12 cellular contexts compared by ENCODE assay signal in the genomic region with DNA sequence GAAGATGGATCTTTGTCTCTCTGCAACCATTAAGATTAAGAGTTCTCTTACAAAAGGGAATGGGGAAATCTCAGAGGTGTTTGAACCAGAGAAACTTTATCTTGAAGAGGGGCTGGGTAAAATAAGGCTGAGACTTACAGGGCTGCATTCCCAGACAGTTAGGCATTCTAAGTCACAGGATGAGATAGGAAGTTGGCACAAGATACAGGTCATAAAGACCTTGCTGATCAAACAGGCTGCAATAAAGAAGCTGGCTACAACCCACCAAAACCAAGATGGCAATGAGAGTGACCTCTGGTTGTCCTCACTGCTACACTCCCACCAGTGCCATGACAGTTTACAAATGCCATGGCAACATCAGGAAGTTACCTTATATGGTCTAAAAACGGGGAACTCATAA. TPM values are rescaled to one million over a fixed set of nuclear protein-coding genes. Genes with fewer than 3 reads are reported as not detected.
A peak's percentile ranks its signal among the peaks of the same experiment; 100 is the strongest.
DNase-seq lines count a peak whose midpoint lies in the region; ATAC-seq, FAIRE-seq and TF ChIP-seq lines count a peak whose summit lies in the region.
"Not testable (repeated sequence)": the region's sequence is repeated elsewhere in the genome, so short reads cannot be mapped to it uniquely, and the experiment has no call there.
"Had no signal": no experiment of that assay in that cellular context is flagged by ENCODE, and none has a peak within 500 bp of the region (broad histone marks: within the 10 kb centered on the region; RNA-seq: fewer than 3 reads in every experiment).

No MANE protein-coding gene starts in this region.

- H3K36me3 ChIP-seq in RWPE2 (ENCODE audit: low read depth); K562 (ENCODE audit: control insufficient read depth, insufficient read depth, low read length); endodermal cell (ENCODE audit: control insufficient read depth, insufficient read depth, low read length); mesenchymal stem cell (ENCODE audit: control insufficient read depth in 1 of 2, insufficient read depth in 2 of 2, low read depth in 1 of 2, low read length in 2 of 2); thoracic aorta: not testable (repeated sequence)

- ATAC-seq in RWPE2 (ENCODE audit: low read depth), result peak; percentile 57; the same call in 2 of the 3 replicates
- ATAC-seq in K562; thoracic aorta (ENCODE audit: insufficient number of reproducible peaks, low FRiP score, low read depth): not testable (repeated sequence)
- ATAC-seq in foreskin keratinocyte, result peak; percentile 54

- not testable (repeated sequence) for H2BK120ac ChIP-seq in mesenchymal stem cell (ENCODE audit: low read depth, low read length)

- H3K18ac ChIP-seq in mesenchymal stem cell (ENCODE audit: low read depth in 1 of 2, low read length in 2 of 2), result not testable (repeated sequence)

- H2AFZ ChIP-seq in K562 (ENCODE audit: low read depth, low read length); mesenchymal stem cell (ENCODE audit: low read depth, low read length): not testable (repeated sequence)

- BruUV-seq in K562 (replicated peaks; lab: Mats Ljungman, UMichigan), result not testable (repeated sequence)

- POLR2A ChIA-PET in K562 (lab: Yijun Ruan, JAX), result not testable (repeated sequence)

- H3K4me3 ChIP-seq in AG09309 (ENCODE audit: control insufficient read depth, low read depth, low read length); RWPE2 (ENCODE audit: severe bottlenecking); K562; mesenchymal stem cell (ENCODE audit: insufficient read depth in 1 of 2, low read depth in 1 of 2, low read length in 2 of 2); thoracic aorta: not testable (repeated sequence)
- H3K4me3 ChIP-seq in endodermal cell (ENCODE audit: low read length), result peak overlapping the region; percentile 27

- not testable (repeated sequence) for H3K9ac ChIP-seq in K562 (ENCODE audit: insufficient read depth in 1 of 2, low read depth in 2 of 2, low read length in 2 of 2); endodermal cell (ENCODE audit: extremely low read depth, low read length, poor library complexity, severe bottlenecking); mesenchymal stem cell (ENCODE audit: low read length)

- not testable (repeated sequence) for H3K27me3 ChIP-seq in RWPE2 (ENCODE audit: insufficient read depth, poor library complexity, severe bottlenecking); K562 (ENCODE audit: control insufficient read depth in 2 of 2, insufficient read depth in 2 of 2, low read length in 2 of 2); endodermal cell (ENCODE audit: control insufficient read depth, insufficient read depth, low read length, poor library complexity, severe bottlenecking); foreskin keratinocyte; mesenchymal stem cell (ENCODE audit: control insufficient read depth in 1 of 2, insufficient read depth in 1 of 2, low read length in 2 of 2); thoracic aorta (replicated peaks; ENCODE audit: insufficient read depth)

- not testable (repeated sequence) for H4K20me1 ChIP-seq in K562 (replicated peaks; ENCODE audit: control insufficient read depth, insufficient read depth, low read length)

- H3K27ac Mint-ChIP-seq in endodermal cell, result not testable (repeated sequence)

- H3K4me1 ChIP-seq in RWPE2 (ENCODE audit: insufficient read depth, poor library complexity, severe bottlenecking) (peaks cover 24% of the 10 kb centered on the region), foreskin keratinocyte (peaks cover 26% of the 10 kb centered on the region), thoracic aorta (ENCODE audit: control insufficient read depth in 1 of 2, low read depth in 2 of 2) (peaks cover 24 to 53% of the 10 kb centered on the region in 2 donors)
- not testable (repeated sequence) for H3K4me1 ChIP-seq in K562 (replicated peaks in 1 of 2; ENCODE audit: control insufficient read depth in 2 of 2, insufficient read depth in 2 of 2, low read length in 2 of 2); endodermal cell (ENCODE audit: control insufficient read depth, insufficient read depth, low read length); mesenchymal stem cell (ENCODE audit: control insufficient read depth, insufficient read depth, low read depth, low read length)

- H2AK5ac ChIP-seq in mesenchymal stem cell (ENCODE audit: low read length, severe bottlenecking), result not testable (repeated sequence)

- not testable (repeated sequence) for H4K8ac ChIP-seq in mesenchymal stem cell (ENCODE audit: low read length)

- H3K27ac ChIP-seq in RWPE2 (ENCODE audit: poor library complexity, severe bottlenecking) (peak overlapping the region; percentile 95), foreskin keratinocyte (peak overlapping the region; percentile 45), mesenchymal stem cell (ENCODE audit: low read length, poor library complexity, severe bottlenecking) (peak overlapping the region; percentile 69), thoracic aorta (peak overlapping the region; percentile 88 to 89)
- H3K27ac ChIP-seq in K562 (ENCODE audit: extremely low read depth, low read depth, low read length); endodermal cell (ENCODE audit: low read depth, low read length): not testable (repeated sequence)

- DNase-seq in AG09309 (ENCODE audit: low read depth) (peak; percentile 10), HT1080 (ENCODE audit: low read depth) (peak; percentile 81), foreskin keratinocyte (peak in 1 of 2 donors; percentile 68)
- not testable (repeated sequence) for DNase-seq in RWPE2 (ENCODE audit: low spot score); K562 (ENCODE audit: extremely low read depth in 1 of 4, low spot score in 3 of 4); endodermal cell; mesenchymal stem cell; thoracic aorta (ENCODE audit: low spot score)

- not testable (repeated sequence) for H3K4me2 ChIP-seq in K562 (ENCODE audit: insufficient read depth, low read length); mesenchymal stem cell (ENCODE audit: low read length, poor library complexity, severe bottlenecking)

- not testable (repeated sequence) for TF ChIP-seq CTCF in AG09309 (IDR thresholded peaks at IDR 0.05; ENCODE audit: control insufficient read depth, insufficient read depth, low read depth, low read length, missing control alignments); RWPE2 (IDR thresholded peaks at IDR 0.05; ENCODE audit: poor library complexity, severe bottlenecking); K562 (IDR thresholded peaks at IDR 0.05 in 2 of 3, conservative IDR thresholded peaks at IDR 0.05 in 1 of 3; ENCODE audit: insufficient read depth in 2 of 3, low read depth in 1 of 3, low read length in 3 of 3); endodermal cell (conservative IDR thresholded peaks at IDR 0.05); foreskin keratinocyte (conservative IDR thresholded peaks at IDR 0.05); thoracic aorta (IDR thresholded peaks at IDR 0.05)

- WGBS in K562 (ENCODE audit: insufficient coverage, low coverage, missing lambda C conversion rate), result 11% methylated on average over 1 of the region's 1 CpG
- WGBS in endodermal cell (ENCODE audit: insufficient coverage in 1 of 2, insufficient read length in 1 of 2), 2 experiments, result 79% methylated on average over 1 of the region's 1 CpG; no CpG with 5 or more reads in 1 of the 2 experiments
- WGBS in mesenchymal stem cell, result no CpG with 5 or more reads among the region's 1 CpG

- H3K27me3 Mint-ChIP-seq in endodermal cell (ENCODE audit: insufficient read depth), result not testable (repeated sequence)

- in situ Hi-C loops in K562 (cut with MboI), result not testable (repeated sequence)

- not testable (repeated sequence) for H3K79me1 ChIP-seq in mesenchymal stem cell (replicated peaks; ENCODE audit: low read length, poor library complexity, severe bottlenecking)

- TF ChIP-seq RAD21 in K562 (CRISPR knock-in tag; conservative IDR thresholded peaks at IDR 0.05 in 1 of 2, IDR thresholded peaks at IDR 0.05 in 1 of 2), result not testable (repeated sequence)

- H3K4ac ChIP-seq in mesenchymal stem cell (ENCODE audit: low read depth in 1 of 2, low read length in 2 of 2), result not testable (repeated sequence)

- not testable (repeated sequence) for H3K9me1 ChIP-seq in K562 (ENCODE audit: control insufficient read depth, insufficient read depth, low read length)

- not testable (repeated sequence) for H3K36me3 Mint-ChIP-seq in endodermal cell (ENCODE audit: low read depth)

- not testable (repeated sequence) for TF ChIP-seq POLR2A in K562 (conservative IDR thresholded peaks at IDR 0.05)

- not testable (repeated sequence) for H2BK15ac ChIP-seq in mesenchymal stem cell (ENCODE audit: low read depth, poor library complexity, severe bottlenecking)

- TF ChIP-seq EP300 in K562 (IDR thresholded peaks at IDR 0.05; ENCODE audit: low read length), result not testable (repeated sequence)

- intact Hi-C loops in K562 (cut with micrococcal nuclease), result not testable (repeated sequence)

- H2BK5ac ChIP-seq in mesenchymal stem cell (ENCODE audit: low read depth, low read length, poor library complexity, severe bottlenecking), result not testable (repeated sequence)

- H3K4me3 Mint-ChIP-seq in endodermal cell, result not testable (repeated sequence)

- FAIRE-seq in K562 (lab: Jason Lieb, UNC), result not testable (repeated sequence)

- CTCF ChIA-PET in K562 (lab: Yijun Ruan, JAX; ENCODE audit: low intra/inter-chr PET ratio), result not testable (repeated sequence)

- not testable (repeated sequence) for H3K14ac ChIP-seq in mesenchymal stem cell (ENCODE audit: low read length in 2 of 2)

- H4K91ac ChIP-seq in mesenchymal stem cell (ENCODE audit: low read length), result not testable (repeated sequence)

- H3K9me3 ChIP-seq in RWPE2 (ENCODE audit: severe bottlenecking); K562 (replicated peaks; ENCODE audit: control insufficient read depth, insufficient read depth, low read depth, low read length); thoracic aorta: not testable (repeated sequence)
- peaks cover 53% of the 10 kb centered on the region for H3K9me3 ChIP-seq in endodermal cell (ENCODE audit: control insufficient read depth, low read length)
- H3K9me3 ChIP-seq in mesenchymal stem cell (ENCODE audit: control insufficient read depth, low read length), result peaks cover 11% of the 10 kb centered on the region

- peaks cover 14% of the 10 kb centered on the region for H3K4me1 Mint-ChIP-seq in endodermal cell

- peaks cover 38% of the 10 kb centered on the region for H3K9me3 Mint-ChIP-seq in endodermal cell

- not testable (repeated sequence) for H2BK12ac ChIP-seq in mesenchymal stem cell (ENCODE audit: low read length in 2 of 2)

- H3K23ac ChIP-seq in mesenchymal stem cell (ENCODE audit: low read length in 2 of 2), result not testable (repeated sequence)

- not testable (repeated sequence) for H3K79me2 ChIP-seq in K562 (ENCODE audit: control insufficient read depth, insufficient read depth, low read length)

RNA-seq across cellular contexts. Expression of gene SLC22A2, which starts 21.0 kb away (rescaled TPM):
- not detected in 2 replicates for total RNA-seq in HT1080 (2014; rRNA removed; shearing (Covaris generic))
- not detected in 2 replicates for polyA plus RNA-seq in HT1080 (2015; cell fraction: cytosol; rRNA removed)
- not detected in 2 replicates for polyA plus RNA-seq in HT1080 (2015; cell fraction: nucleus; rRNA removed)
- total RNA-seq in K562 (2011; cell fraction: chromatin; rRNA removed; ENCODE audit: low replicate concordance), result not detected in 2 replicates
- not detected in 2 replicates for total RNA-seq in K562 (2011; cell fraction: nucleolus; rRNA removed)
- total RNA-seq in K562 (2011; cell fraction: nucleoplasm; rRNA removed), result not detected in 2 replicates
- total RNA-seq in K562 (2014; rRNA removed) (not detected in 2 replicates), K562 (2014; rRNA removed; fragmentation: Illumina TruSeq; extraction: Trizol) (not detected in 2 replicates), K562 (2015; rRNA removed; fragmentation: Illumina TruSeq; extraction: Trizol) (not detected in 2 replicates), K562 (2021) (not detected in 2 replicates), endodermal cell (under 1 TPM; 0.64 to 1.00 TPM), foreskin keratinocyte (not detected in 2 replicates), thoracic aorta (not detected)
- polyA plus RNA-seq in K562 (2011; rRNA removed) (not detected in 2 replicates), K562 (2014; fragmentation: Illumina TruSeq; extraction: Trizol) (not detected in 2 replicates), K562 (2014; fragmentation: Nextera tagmentation; extraction: Ambion mirVana) (not detected), K562 (2014; rRNA removed) (not detected in 2 replicates), foreskin keratinocyte (not detected in 2 replicates)
- polyA plus RNA-seq in K562 (2011; cell fraction: cytosol; rRNA removed), result not detected in 2 replicates
- not detected in 2 replicates for polyA plus RNA-seq in K562 (2011; cell fraction: nucleus; rRNA removed)
- not detected in 2 replicates for polyA plus RNA-seq in K562 (2012)
- not detected in 2 replicates for polyA minus RNA-seq in K562 (2011; rRNA and poly(A)+ RNA removed)
- not detected in 2 replicates for polyA minus RNA-seq in K562 (2011; cell fraction: cytosol; rRNA and poly(A)+ RNA removed)
- polyA minus RNA-seq in K562 (2011; cell fraction: nucleus; rRNA and poly(A)+ RNA removed), result not detected in 2 replicates
- polyA plus RNA-seq in endodermal cell (2013, experiment 1 of 2), result not detected
- not detected for polyA plus RNA-seq in endodermal cell (2013, experiment 2 of 2)
- polyA plus RNA-seq in mesenchymal stem cell (2013, experiment 1 of 2), result not detected
- polyA plus RNA-seq in mesenchymal stem cell (2013, experiment 2 of 2), result not detected
- total RNA-seq: A673; CD4-positive, CD25-positive, alpha-beta regulatory T cell; HFFc6; Right ventricle myocardium inferior had no signal
- polyA plus RNA-seq: CD4-positive, CD25-positive, alpha-beta regulatory T cell had no signal
